Comparison of ENCODE assay signal across 9 cellular contexts in the genomic region with DNA sequence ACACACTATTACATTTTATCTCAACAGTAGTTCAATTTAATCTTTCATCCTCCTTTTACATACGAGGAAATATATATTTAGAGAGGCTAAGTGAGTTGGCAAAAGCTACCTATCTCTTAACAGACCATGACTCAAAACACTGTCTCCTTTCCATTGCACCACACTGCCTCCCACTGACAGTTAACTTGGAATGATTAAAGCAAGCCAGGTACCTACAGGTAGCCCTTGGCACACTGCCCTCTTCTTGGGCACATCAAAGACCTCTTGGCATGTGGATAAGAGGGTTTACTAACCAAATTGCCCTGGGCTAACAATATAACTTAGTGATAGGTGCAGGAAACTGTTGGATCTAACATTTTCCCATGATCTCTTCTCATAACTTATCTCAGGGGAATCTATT. TPM values are rescaled to one million over a fixed set of nuclear protein-coding genes. Genes with fewer than 3 reads are reported as not detected.
DNase-seq lines count a peak whose midpoint lies in the region; ATAC-seq, FAIRE-seq and TF ChIP-seq lines count a peak whose summit lies in the region.
"Had no signal": no experiment of that assay in that cellular context is flagged by ENCODE, and none has a peak within 500 bp of the region (broad histone marks: within the 10 kb centered on the region; RNA-seq: fewer than 3 reads in every experiment).

No MANE protein-coding gene starts in this region.

- TF ChIP-seq CTCF in A549 (IDR thresholded peaks at IDR 0.05): no peak
- 0 out of 3 replicates have a peak, but pooled peaks have one; percentile 10 for TF ChIP-seq CTCF in GM12872 (IDR thresholded peaks at IDR 0.05; ENCODE audit: insufficient read depth, low read depth, low read length)

- H3K4me3 Mint-ChIP-seq in T-cell: peak overlapping the region; percentile 93 to 99 (median 96)

- no peaks in the 10 kb centered on the region for H3K27me3 ChIP-seq in iPS-18a (ENCODE audit: control insufficient read depth, insufficient read depth, low read length)

- no peaks in the 10 kb centered on the region for H3K36me3 ChIP-seq in iPS-18a (ENCODE audit: control insufficient read depth, low read depth, low read length)

- no peaks in the 10 kb centered on the region for H3K9me3 Mint-ChIP-seq in T-cell

- CTCF ChIA-PET in A549 (lab: Yijun Ruan, JAX): no interaction called here
- CTCF ChIA-PET in T-cell (lab: Charles Lee): interaction anchor here in 1 of 2 donors (0.5 to 1.6 kb wide), 2 partner anchors 64 to 87 kb away, joined by 4 read pairs; no protein-coding TSS in a partner anchor

- no peak overlapping the region for H3K9ac ChIP-seq in iPS-18a (ENCODE audit: low read length)

- H3K36me3 Mint-ChIP-seq in T-cell: peaks cover 2% of the 10 kb centered on the region

- ATAC-seq in A549 (no peak), T-cell (replicated peaks in 1 of 4) (no peak), HG02870 (IDR thresholded peaks at IDR 0.05; ENCODE audit: unreplicated experiment) (no peak)
- ATAC-seq: Right ventricle myocardium inferior had no signal

- H3K27ac ChIP-seq in A549 (no peak overlapping the region), iPS-18a (ENCODE audit: low read length) (no peak overlapping the region)

- no peak for TF ChIP-seq RAD21 in A549 (conservative IDR thresholded peaks at IDR 0.05 in 1 of 2, IDR thresholded peaks at IDR 0.05 in 1 of 2)

- H3K4me3 ChIP-seq in A549 (no peak overlapping the region), iPS-18a (ENCODE audit: low read length) (peak overlapping the region; percentile 71)

- H3K27me3 Mint-ChIP-seq in T-cell: no peaks in the 10 kb centered on the region

- H3K9me3 ChIP-seq in A549 (no peaks in the 10 kb centered on the region), iPS-18a (ENCODE audit: control insufficient read depth, low read depth, low read length) (no peaks in the 10 kb centered on the region)

- POLR2A ChIA-PET in A549 (lab: Yijun Ruan, JAX): no interaction called here
- POLR2A ChIA-PET in T-cell (lab: Charles Lee): no interaction called here

- no peak for TF ChIP-seq EP300 in A549 (IDR thresholded peaks at IDR 0.05)

- DNase-seq in A549 (ENCODE audit: low read depth in 1 of 2, low spot score in 1 of 2) (no peak), T-cell (peak in 1 of 34 experiments; percentile 15), NCI-H2171 (lab: John Stamatoyannopoulos, UW) (no peak), DMS 273 treated with DMSO at 0.1 percent for 48 hours (lab: John Stamatoyannopoulos, UW) (no peak), SHP77 treated with DMSO at 0.1 percent for 48 hours (lab: John Stamatoyannopoulos, UW) (no peak)

- peak overlapping the region; percentile 76 for H3K4me2 ChIP-seq in A549

- WGBS in A549 (ENCODE audit: missing lambda C conversion rate): 59% methylated on average over 1 of the region's 1 CpG

- peaks cover 74 to 78% (median 77%) of the 10 kb centered on the region in 3 donors for H3K4me1 Mint-ChIP-seq in T-cell

- H3K4me1 ChIP-seq in A549 (peaks cover 27% of the 10 kb centered on the region; the same call in 2 of the 3 replicates), iPS-18a (ENCODE audit: control insufficient read depth, low read depth, low read length) (peaks cover 6% of the 10 kb centered on the region)

- no peak for TF ChIP-seq POLR2A in A549 (IDR thresholded peaks at IDR 0.05; ENCODE audit: low read length)

- H3K27ac Mint-ChIP-seq in T-cell: peak overlapping the region; percentile 42 to 80

- FAIRE-seq in A549 (lab: Jason Lieb, UNC): no peak

TF ChIP-seq in A549, 52 proteins besides CTCF, POLR2A, EP300 and RAD21:
- no peak for TF ChIP-seq SREBF2 (IDR thresholded peaks at IDR 0.05)
- no peak for TF ChIP-seq HOXB13 (CRISPR knock-in tag; IDR thresholded peaks at IDR 0.05; ENCODE audit: low read depth)
- no peak for TF ChIP-seq ZNF302 (CRISPR knock-in tag; IDR thresholded peaks at IDR 0.05)
- TF ChIP-seq, protein P1, sequence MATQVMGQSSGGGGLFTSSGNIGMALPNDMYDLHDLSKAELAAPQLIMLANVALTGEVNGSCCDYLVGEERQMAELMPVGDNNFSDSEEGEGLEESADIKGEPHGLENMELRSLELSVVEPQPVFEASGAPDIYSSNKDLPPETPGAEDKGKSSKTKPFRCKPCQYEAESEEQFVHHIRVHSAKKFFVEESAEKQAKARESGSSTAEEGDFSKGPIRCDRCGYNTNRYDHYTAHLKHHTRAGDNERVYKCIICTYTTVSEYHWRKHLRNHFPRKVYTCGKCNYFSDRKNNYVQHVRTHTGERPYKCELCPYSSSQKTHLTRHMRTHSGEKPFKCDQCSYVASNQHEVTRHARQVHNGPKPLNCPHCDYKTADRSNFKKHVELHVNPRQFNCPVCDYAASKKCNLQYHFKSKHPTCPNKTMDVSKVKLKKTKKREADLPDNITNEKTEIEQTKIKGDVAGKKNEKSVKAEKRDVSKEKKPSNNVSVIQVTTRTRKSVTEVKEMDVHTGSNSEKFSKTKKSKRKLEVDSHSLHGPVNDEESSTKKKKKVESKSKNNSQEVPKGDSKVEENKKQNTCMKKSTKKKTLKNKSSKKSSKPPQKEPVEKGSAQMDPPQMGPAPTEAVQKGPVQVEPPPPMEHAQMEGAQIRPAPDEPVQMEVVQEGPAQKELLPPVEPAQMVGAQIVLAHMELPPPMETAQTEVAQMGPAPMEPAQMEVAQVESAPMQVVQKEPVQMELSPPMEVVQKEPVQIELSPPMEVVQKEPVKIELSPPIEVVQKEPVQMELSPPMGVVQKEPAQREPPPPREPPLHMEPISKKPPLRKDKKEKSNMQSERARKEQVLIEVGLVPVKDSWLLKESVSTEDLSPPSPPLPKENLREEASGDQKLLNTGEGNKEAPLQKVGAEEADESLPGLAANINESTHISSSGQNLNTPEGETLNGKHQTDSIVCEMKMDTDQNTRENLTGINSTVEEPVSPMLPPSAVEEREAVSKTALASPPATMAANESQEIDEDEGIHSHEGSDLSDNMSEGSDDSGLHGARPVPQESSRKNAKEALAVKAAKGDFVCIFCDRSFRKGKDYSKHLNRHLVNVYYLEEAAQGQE (IDR thresholded peaks at IDR 0.05): no peak
- TF ChIP-seq, protein P2, sequence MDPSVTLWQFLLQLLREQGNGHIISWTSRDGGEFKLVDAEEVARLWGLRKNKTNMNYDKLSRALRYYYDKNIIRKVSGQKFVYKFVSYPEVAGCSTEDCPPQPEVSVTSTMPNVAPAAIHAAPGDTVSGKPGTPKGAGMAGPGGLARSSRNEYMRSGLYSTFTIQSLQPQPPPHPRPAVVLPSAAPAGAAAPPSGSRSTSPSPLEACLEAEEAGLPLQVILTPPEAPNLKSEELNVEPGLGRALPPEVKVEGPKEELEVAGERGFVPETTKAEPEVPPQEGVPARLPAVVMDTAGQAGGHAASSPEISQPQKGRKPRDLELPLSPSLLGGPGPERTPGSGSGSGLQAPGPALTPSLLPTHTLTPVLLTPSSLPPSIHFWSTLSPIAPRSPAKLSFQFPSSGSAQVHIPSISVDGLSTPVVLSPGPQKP (IDR thresholded peaks at IDR 0.05; ENCODE audit: low read depth, low read length): no peak
- no peak for TF ChIP-seq MAZ (IDR thresholded peaks at IDR 0.05; ENCODE audit: borderline replicate concordance, low read depth, low read length)
- no peak for TF ChIP-seq MAFK (IDR thresholded peaks at IDR 0.05; ENCODE audit: partially characterized antibody)
- no peak for TF ChIP-seq EHMT2 (IDR thresholded peaks at IDR 0.05; ENCODE audit: low read depth)
- no peak for TF ChIP-seq NR3C1 (IDR thresholded peaks at IDR 0.05)
- TF ChIP-seq FOXS1 (CRISPR knock-in tag; IDR thresholded peaks at IDR 0.05): no peak
- TF ChIP-seq CHD4 (IDR thresholded peaks at IDR 0.05; ENCODE audit: borderline replicate concordance): no peak
- TF ChIP-seq CEBPB (IDR thresholded peaks at IDR 0.05): no peak
- no peak for TF ChIP-seq MYC (IDR thresholded peaks at IDR 0.05; ENCODE audit: borderline replicate concordance, low read length)
- TF ChIP-seq ZC3H11A (IDR thresholded peaks at IDR 0.05): no peak
- no peak for TF ChIP-seq HOXA7 (CRISPR knock-in tag; IDR thresholded peaks at IDR 0.05)
- TF ChIP-seq GATA3 (IDR thresholded peaks at IDR 0.05; ENCODE audit: borderline replicate concordance): no peak

RNA-seq across cellular contexts. Expression of a gene that starts 1.9 kb away (rescaled TPM):
- polyA plus RNA-seq in A549 (2011; rRNA removed) (6.7 and 9.7 TPM in 2 replicates), A549 (2017; fragmentation: RNase III; extraction: RNeasy Plus Mini Kit Qiagen cat#74134 plus additional on column Dnase treatment) (4.7 to 5.7 TPM (median 5.7 TPM) in 3 replicates)
- 1.8 and 2.2 TPM in 2 replicates for polyA plus RNA-seq in A549 (2012; cell fraction: cytosol; rRNA removed)
- polyA plus RNA-seq in A549 (2012; cell fraction: nucleus; rRNA removed): 0.72 and 1.2 TPM in 2 replicates
- 1.8 and 2.2 TPM in 2 replicates for polyA minus RNA-seq in A549 (2011; rRNA and poly(A)+ RNA removed)
- total RNA-seq in T-cell: 10 to 100 TPM; 12.3 to 15.8 (median 13.8) TPM

RNA-seq across cellular contexts. Expression of a gene that starts 4.7 kb away (rescaled TPM):
- polyA plus RNA-seq in A549 (2011; rRNA removed) (9.1 and 10.0 TPM in 2 replicates), A549 (2017; fragmentation: RNase III; extraction: RNeasy Plus Mini Kit Qiagen cat#74134 plus additional on column Dnase treatment) (7.1 to 7.9 TPM (median 7.5 TPM) in 3 replicates)
- 1.3 TPM in 2 replicates for polyA plus RNA-seq in A549 (2012; cell fraction: cytosol; rRNA removed)
- polyA plus RNA-seq in A549 (2012; cell fraction: nucleus; rRNA removed): 0.84 and 1.3 TPM in 2 replicates
- polyA minus RNA-seq in A549 (2011; rRNA and poly(A)+ RNA removed): 2.1 and 2.6 TPM in 2 replicates
- 1 to 10 TPM; 5.0 to 9.6 (median 8.6) TPM for total RNA-seq in T-cell

RNA-seq across cellular contexts. Expression of a gene that starts 49.5 kb away (rescaled TPM):
- polyA plus RNA-seq in A549 (2011; rRNA removed): 0.22 and 0.32 TPM in 2 replicates
- polyA plus RNA-seq in A549 (2012; cell fraction: cytosol; rRNA removed): not detected in 2 replicates
- 0.05 TPM in 1 of 2 replicates, not detected in the other for polyA plus RNA-seq in A549 (2012; cell fraction: nucleus; rRNA removed)
- polyA plus RNA-seq in A549 (2017; fragmentation: RNase III; extraction: RNeasy Plus Mini Kit Qiagen cat#74134 plus additional on column Dnase treatment): 0.05 to 0.13 TPM in 2 of 3 replicates, not detected in the other
- 0.45 TPM in 1 of 2 replicates, not detected in the other for polyA minus RNA-seq in A549 (2011; rRNA and poly(A)+ RNA removed)
- total RNA-seq in T-cell: 10 to 100 TPM in 1 of 5 donors, 1 to 10 TPM in 4; 1.8 to 18.3 (median 4.2) TPM
